17 cellular contexts compared by ENCODE assay signal in the genomic region with DNA sequence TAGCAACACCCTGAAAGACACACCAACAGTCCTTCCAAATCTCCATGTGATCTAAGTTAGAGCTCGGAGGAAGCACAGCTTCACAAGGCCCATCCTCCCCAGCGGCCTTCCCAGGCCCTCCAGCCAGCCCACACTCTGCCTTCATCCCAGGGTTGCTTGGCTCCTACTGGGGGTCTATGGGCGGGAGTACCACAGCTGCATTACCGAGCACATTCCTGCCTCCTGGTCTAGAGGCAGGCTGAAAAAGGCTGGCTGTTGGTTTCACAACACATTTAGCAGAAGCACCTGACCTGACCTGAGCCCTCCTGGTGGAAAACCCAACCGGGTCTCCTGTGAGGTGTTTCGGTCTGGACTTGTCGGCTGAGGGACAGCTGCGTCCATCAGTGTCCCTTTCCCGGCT. TPM values are rescaled to one million over a fixed set of nuclear protein-coding genes. Genes with fewer than 3 reads are reported as not detected.
DNase-seq lines count a peak whose midpoint lies in the region; ATAC-seq, FAIRE-seq and TF ChIP-seq lines count a peak whose summit lies in the region.
"Had no signal": no experiment of that assay in that cellular context is flagged by ENCODE, and none has a peak within 500 bp of the region (broad histone marks: within the 10 kb centered on the region; RNA-seq: fewer than 3 reads in every experiment).

No MANE protein-coding gene starts in this region.

- H3K36me3 ChIP-seq in HepG2 (replicated peaks in 1 of 2; ENCODE audit: control insufficient read depth in 1 of 2, insufficient read depth in 2 of 2, low read length in 2 of 2) = no peaks in the 10 kb centered on the region
- H3K36me3 ChIP-seq in right lobe of liver = no peaks in the 10 kb centered on the region
- H3K36me3 ChIP-seq in neural progenitor cell = no peaks in the 10 kb centered on the region
- no peaks in the 10 kb centered on the region for H3K36me3 ChIP-seq in thyroid gland
- H3K36me3 ChIP-seq: BLaER1 had no signal

- H3K9me3 Mint-ChIP-seq in chondrocyte (ENCODE audit: low read depth) = peaks cover 3% of the 10 kb centered on the region
- peaks cover 2% of the 10 kb centered on the region for H3K9me3 Mint-ChIP-seq in neural progenitor cell
- H3K9me3 Mint-ChIP-seq in stimulated activated naive B cell treated with anti-CD40 and anti-IgM and Interleukin-4, amounts not matched to agents 10 μg/mL and 1 μg/mL and 100 μg/mL, for 72 hours = peaks cover 3 to 5% of the 10 kb centered on the region in 2 donors
- H3K9me3 Mint-ChIP-seq: H9 had no signal

- intact Hi-C loops in HepG2 (cut with micrococcal nuclease; ENCODE audit: unreplicated experiment) (no loop called here), right lobe of liver (cut with DNase I) (no loop called here), thyroid gland (cut with DNase I) (no loop called here)

- WGBS in HepG2 (ENCODE audit: low lambda C conversion rate) = 16% methylated on average over 8 of the region's 9 CpGs
- 80% methylated on average over 8 of the region's 9 CpGs for WGBS in right lobe of liver (ENCODE audit: insufficient coverage, low coverage, low lambda C conversion rate, missing lambda C conversion rate)
- 81 to 86% methylated on average over 7 to 9 of the region's 9 CpGs for WGBS in thyroid gland, 2 donors

- no peaks in the 10 kb centered on the region for H3K79me2 ChIP-seq in HepG2 (ENCODE audit: insufficient read depth, low read length)
- no peaks in the 10 kb centered on the region for H3K79me2 ChIP-seq in neural progenitor cell (ENCODE audit: low read depth)

- TF ChIP-seq EP300 in HepG2 (IDR thresholded peaks at IDR 0.05; ENCODE audit: low read depth in 2 of 2, low read length in 2 of 2) (no peak), HepG2 (CRISPR knock-in tag; IDR thresholded peaks at IDR 0.05; ENCODE audit: borderline replicate concordance) (no peak)

- POLR2A ChIA-PET in HepG2 (lab: Yijun Ruan, JAX) = no interaction called here

- no peak for DNase-seq in HepG2 (ENCODE audit: low spot score)
- no peak for DNase-seq in right lobe of liver
- no peak for DNase-seq in chondrocyte (ENCODE audit: low spot score)
- DNase-seq in neural progenitor cell (ENCODE audit: low spot score) = no peak
- DNase-seq in thyroid gland = no peak
- DNase-seq in stimulated activated naive B cell treated with anti-CD40 and anti-IgM and Interleukin-4, amounts not matched to agents 10 μg/mL and 1 μg/mL and 100 μg/mL, for 72 hours = no peak
- DNase-seq in foreskin fibroblast = no peak
- DNase-seq in globus pallidus (ENCODE audit: low spot score) = no peak
- DNase-seq: 8988T; AML-193; Caco-2; CD8-positive, alpha-beta memory T cell; DND-41; GF-D8; GOT3; H9 had no signal

- no peaks in the 10 kb centered on the region for H3K9me3 ChIP-seq in HepG2 (ENCODE audit: low read length)
- no peaks in the 10 kb centered on the region for H3K9me3 ChIP-seq in right lobe of liver
- no peaks in the 10 kb centered on the region for H3K9me3 ChIP-seq in neural progenitor cell (ENCODE audit: low read depth)
- H3K9me3 ChIP-seq in thyroid gland = no peaks in the 10 kb centered on the region
- H3K9me3 ChIP-seq: Caco-2 had no signal

- H3K4me1 Mint-ChIP-seq in chondrocyte (ENCODE audit: low read depth) (peaks cover 48% of the 10 kb centered on the region), neural progenitor cell (peaks cover 3% of the 10 kb centered on the region)
- peaks cover 2 to 7% of the 10 kb centered on the region in 2 donors for H3K4me1 Mint-ChIP-seq in stimulated activated naive B cell treated with anti-CD40 and anti-IgM and Interleukin-4, amounts not matched to agents 10 μg/mL and 1 μg/mL and 100 μg/mL, for 72 hours

- no peak overlapping the region for H3K4me3 Mint-ChIP-seq in chondrocyte (ENCODE audit: unreplicated experiment)
- no peak overlapping the region for H3K4me3 Mint-ChIP-seq in neural progenitor cell
- H3K4me3 Mint-ChIP-seq in stimulated activated naive B cell treated with anti-CD40 and anti-IgM and Interleukin-4, amounts not matched to agents 10 μg/mL and 1 μg/mL and 100 μg/mL, for 72 hours = no peak overlapping the region
- H3K4me3 Mint-ChIP-seq: CD8-positive, alpha-beta memory T cell; H9 had no signal

- ATAC-seq in HepG2 (peak; percentile 35; the same call in 1 of the 3 replicates), right lobe of liver (no peak)
- ATAC-seq in stimulated activated naive B cell treated with anti-CD40 and anti-IgM and Interleukin-4, amounts not matched to agents 10 μg/mL and 1 μg/mL and 100 μg/mL, for 72 hours (replicated peaks) = no peak

- FAIRE-seq in HepG2 (lab: Jason Lieb, UNC) = no peak

- H3K4me3 ChIP-seq in HepG2 (replicated peaks in 1 of 3; ENCODE audit: insufficient read depth in 1 of 3, low read depth in 2 of 3, low read length in 3 of 3) (no peak overlapping the region), right lobe of liver (no peak overlapping the region), neural progenitor cell (no peak overlapping the region), thyroid gland (replicated peaks in 1 of 3) (no peak overlapping the region), foreskin fibroblast (ENCODE audit: low read depth in 1 of 2, low read length in 2 of 2) (no peak overlapping the region)
- H3K4me3 ChIP-seq: BLaER1 had no signal

- H3K27ac ChIP-seq in HepG2 (ENCODE audit: extremely low read length, insufficient read depth, low read length) (no peak overlapping the region), right lobe of liver (no peak overlapping the region), neural progenitor cell (no peak overlapping the region), thyroid gland (no peak overlapping the region)
- H3K27ac ChIP-seq: BLaER1 had no signal

- BruUV-seq in HepG2 (replicated peaks; lab: Mats Ljungman, UMichigan) = no TSS peak

- H3K27me3 Mint-ChIP-seq in chondrocyte (ENCODE audit: low read depth) = no peaks in the 10 kb centered on the region
- H3K27me3 Mint-ChIP-seq in neural progenitor cell (ENCODE audit: insufficient read depth, low read depth) = peaks cover 6% of the 10 kb centered on the region
- peaks cover 26 to 29% of the 10 kb centered on the region in 2 donors for H3K27me3 Mint-ChIP-seq in stimulated activated naive B cell treated with anti-CD40 and anti-IgM and Interleukin-4, amounts not matched to agents 10 μg/mL and 1 μg/mL and 100 μg/mL, for 72 hours

- H3K4me2 ChIP-seq in HepG2 (ENCODE audit: low read depth, low read length) (no peak overlapping the region), neural progenitor cell (no peak overlapping the region)

- CTCF ChIA-PET in HepG2 (lab: Yijun Ruan, JAX; ENCODE audit: low intra/inter-chr PET ratio, low total read pairs) = no interaction called here

- TF ChIP-seq POLR2A in HepG2 (IDR thresholded peaks at IDR 0.05; ENCODE audit: insufficient read depth in 1 of 2, low read depth in 2 of 2, low read length in 2 of 2) (no peak), right lobe of liver (IDR thresholded peaks at IDR 0.05) (no peak), thyroid gland (IDR thresholded peaks at IDR 0.05) (no peak)

- H3K4me1 ChIP-seq in HepG2 (ENCODE audit: insufficient read depth, low read length) = no peaks in the 10 kb centered on the region
- H3K4me1 ChIP-seq in right lobe of liver = no peaks in the 10 kb centered on the region
- H3K4me1 ChIP-seq in neural progenitor cell = peaks cover 3% of the 10 kb centered on the region
- H3K4me1 ChIP-seq in thyroid gland = no peaks in the 10 kb centered on the region
- H3K4me1 ChIP-seq: BLaER1, Caco-2 had no signal

- H3K9ac ChIP-seq in HepG2 (ENCODE audit: insufficient read depth, low read depth, low read length) (no peak overlapping the region), neural progenitor cell (no peak overlapping the region)
- H3K9ac ChIP-seq: BLaER1 had no signal

- H3K36me3 Mint-ChIP-seq in chondrocyte (ENCODE audit: low read depth) = no peaks in the 10 kb centered on the region
- no peaks in the 10 kb centered on the region for H3K36me3 Mint-ChIP-seq in neural progenitor cell
- H3K36me3 Mint-ChIP-seq in stimulated activated naive B cell treated with anti-CD40 and anti-IgM and Interleukin-4, amounts not matched to agents 10 μg/mL and 1 μg/mL and 100 μg/mL, for 72 hours = peaks cover 0 to 4% of the 10 kb centered on the region in 2 donors

- in situ Hi-C loops in HepG2 (cut with HindIII; ENCODE audit: extremely low pct_ligation_motif_present, low pct_unique_long_range_greater_than_20kb) = no loop called here

- peak overlapping the region; percentile 99 for H3K27ac Mint-ChIP-seq in chondrocyte (ENCODE audit: unreplicated experiment)
- no peak overlapping the region for H3K27ac Mint-ChIP-seq in neural progenitor cell
- no peak overlapping the region for H3K27ac Mint-ChIP-seq in stimulated activated naive B cell treated with anti-CD40 and anti-IgM and Interleukin-4, amounts not matched to agents 10 μg/mL and 1 μg/mL and 100 μg/mL, for 72 hours
- H3K27ac Mint-ChIP-seq: CD8-positive, alpha-beta memory T cell; H9 had no signal

- H2AFZ ChIP-seq in HepG2 (ENCODE audit: low read length) (no peak overlapping the region), neural progenitor cell (replicated peaks) (peak overlapping the region; percentile 9)

- H4K20me1 ChIP-seq in HepG2 (ENCODE audit: insufficient read depth, low read length) (no peaks in the 10 kb centered on the region), neural progenitor cell (ENCODE audit: low read depth) (no peaks in the 10 kb centered on the region)
- H4K20me1 ChIP-seq: BLaER1 had no signal

- no peak for TF ChIP-seq CTCF in HepG2 (CRISPR knock-in tag; IDR thresholded peaks at IDR 0.05)
- no peak for TF ChIP-seq CTCF in right lobe of liver (IDR thresholded peaks at IDR 0.05)
- no peak for TF ChIP-seq CTCF in chondrocyte (IDR thresholded peaks at IDR 0.05)
- TF ChIP-seq CTCF in neural progenitor cell (IDR thresholded peaks at IDR 0.05) = no peak
- no peak for TF ChIP-seq CTCF in thyroid gland (IDR thresholded peaks at IDR 0.05)
- TF ChIP-seq CTCF in foreskin fibroblast (IDR thresholded peaks at IDR 0.05; ENCODE audit: low read depth, low read length) = no peak

- no peak for TF ChIP-seq RAD21 in HepG2 (CRISPR knock-in tag; IDR thresholded peaks at IDR 0.05)

- H3K27me3 ChIP-seq in HepG2 (ENCODE audit: control insufficient read depth in 1 of 2, insufficient read depth in 2 of 2, low read length in 2 of 2) (peaks cover 2 to 15% of the 10 kb centered on the region in 2 experiments; a peak in 3 of 5 replicates), right lobe of liver (no peaks in the 10 kb centered on the region), neural progenitor cell (peaks cover 9% of the 10 kb centered on the region), thyroid gland (no peaks in the 10 kb centered on the region)
- H3K27me3 ChIP-seq: BLaER1 had no signal

- H3F3A ChIP-seq in neural progenitor cell (ENCODE audit: low read depth) = no peaks in the 10 kb centered on the region

RNA-seq across cellular contexts. Expression of gene TRIM67, which starts 54.7 kb away (rescaled TPM):
- total RNA-seq in HepG2 (2016; rRNA removed; fragmentation: Illumina TruSeq; extraction: Trizol) = not detected in 2 replicates
- total RNA-seq in HepG2 (2016; cell fraction: cytosol; rRNA removed; fragmentation: Illumina TruSeq; extraction: Trizol; ENCODE audit: low read depth) = not detected in 2 replicates
- not detected in 2 replicates for total RNA-seq in HepG2 (2016; cell fraction: insoluble cytoplasmic fraction; rRNA removed; fragmentation: Illumina TruSeq; extraction: Trizol)
- 0.03 TPM in 1 of 2 replicates, not detected in the other for total RNA-seq in HepG2 (2016; cell fraction: membrane; rRNA removed; fragmentation: Illumina TruSeq; extraction: Trizol)
- total RNA-seq in HepG2 (2016; cell fraction: nucleus; rRNA removed; fragmentation: Illumina TruSeq; extraction: Trizol) = not detected in 2 replicates
- under 0.01 TPM in 1 of 2 replicates, not detected in the other for polyA plus RNA-seq in HepG2 (2011; rRNA removed)
- not detected in 2 replicates for polyA plus RNA-seq in HepG2 (2011; cell fraction: cytosol; rRNA removed)
- 0.02 TPM in 1 of 2 replicates, not detected in the other for polyA plus RNA-seq in HepG2 (2011; cell fraction: nucleus; rRNA removed)
- polyA plus RNA-seq in HepG2 (2012) = 0.03 TPM in 2 replicates
- not detected in 2 replicates for polyA plus RNA-seq in HepG2 (2016; cell fraction: cytosol; fragmentation: Illumina TruSeq; extraction: Trizol; ENCODE audit: low read depth)
- polyA plus RNA-seq in HepG2 (2016; cell fraction: insoluble cytoplasmic fraction; fragmentation: Illumina TruSeq; extraction: Trizol; ENCODE audit: low read depth) = not detected in 2 replicates
- polyA plus RNA-seq in HepG2 (2016; cell fraction: membrane; fragmentation: Illumina TruSeq; extraction: Trizol; ENCODE audit: low read depth) = not detected in 2 replicates
- polyA plus RNA-seq in HepG2 (2016; cell fraction: nucleus; fragmentation: Illumina TruSeq; extraction: Trizol; ENCODE audit: insufficient read depth, low read depth) = not detected in 2 replicates
- 0.04 TPM in 1 of 2 replicates, not detected in the other for polyA minus RNA-seq in HepG2 (2011; rRNA and poly(A)+ RNA removed; ENCODE audit: low replicate concordance)
- polyA minus RNA-seq in HepG2 (2011; cell fraction: cytosol; rRNA and poly(A)+ RNA removed) = not detected in 2 replicates
- polyA minus RNA-seq in HepG2 (2011; cell fraction: nucleus; rRNA and poly(A)+ RNA removed) = under 0.01 TPM in 2 replicates
- not detected for total RNA-seq in right lobe of liver
- 1.2 to 2.9 TPM (median 1.6 TPM) in 3 replicates for total RNA-seq in chondrocyte
- not detected in 2 replicates for total RNA-seq in neural progenitor cell (ENCODE audit: low replicate concordance)
- not detected for total RNA-seq in thyroid gland
- total RNA-seq: CD8-positive, alpha-beta memory T cell; H9 had no signal
- polyA plus RNA-seq: CD8-positive, alpha-beta memory T cell had no signal
